10 cellular contexts compared by ENCODE assay signal in the genomic region with DNA sequence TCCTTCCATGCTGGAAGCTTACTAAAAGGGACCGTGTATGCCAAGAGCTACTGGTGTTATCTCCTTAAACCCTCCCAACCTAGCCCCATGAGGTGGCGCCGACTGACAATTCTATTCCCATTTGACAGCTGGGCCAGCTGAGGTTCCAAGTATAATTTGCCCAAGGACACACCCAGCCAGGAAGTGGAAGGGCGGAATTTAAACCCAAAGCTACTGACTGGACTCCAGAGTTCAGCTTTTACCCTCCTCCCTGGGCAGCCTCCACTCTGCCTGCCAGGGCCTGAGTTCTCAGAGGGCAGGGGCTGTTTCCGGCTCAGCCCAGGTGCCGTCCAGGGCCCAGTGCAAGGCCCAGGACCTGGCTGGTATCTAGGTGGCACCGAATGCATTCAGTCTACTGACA.
DNase-seq lines count a peak whose midpoint lies in the region; ATAC-seq, FAIRE-seq and TF ChIP-seq lines count a peak whose summit lies in the region.
"Had no signal": no experiment of that assay in that cellular context is flagged by ENCODE, and none has a peak within 500 bp of the region (broad histone marks: within the 10 kb centered on the region; RNA-seq: fewer than 3 reads in every experiment).

No MANE protein-coding gene starts in this region.

- H3K36me3 ChIP-seq in adrenal gland (replicated peaks in 1 of 2) (no peaks in the 10 kb centered on the region), kidney (ENCODE audit: control insufficient read depth in 1 of 2, insufficient read depth in 2 of 2, low read length in 2 of 2) (no peaks in the 10 kb centered on the region)

- peak overlapping the region in 3 of 5 donors; percentile 33 to 84 (median 84) for H3K27ac ChIP-seq in adrenal gland
- peak overlapping the region; percentile 78 to 87 for H3K27ac ChIP-seq in kidney (ENCODE audit: low read depth in 2 of 2, low read length in 2 of 2)

- TF ChIP-seq CTCF in GM20000 (IDR thresholded peaks at IDR 0.05; ENCODE audit: extremely low read depth, missing control alignments) (no peak), adrenal gland (IDR thresholded peaks at IDR 0.05) (no peak), kidney (IDR thresholded peaks at IDR 0.05; ENCODE audit: borderline replicate concordance, extremely low read depth, insufficient read depth) (no peak)

- H3K9me3 ChIP-seq in adrenal gland (replicated peaks in 1 of 3) = no peaks in the 10 kb centered on the region
- no peaks in the 10 kb centered on the region for H3K9me3 ChIP-seq in kidney (ENCODE audit: control insufficient read depth in 1 of 2, low read length in 2 of 2)

- 49 to 73% (median 66%) methylated on average over 7 of the region's 7 CpGs for WGBS in adrenal gland, 4 donors

- FAIRE-seq in kidney (lab: Jason Lieb, UNC) = no peak
- FAIRE-seq: islet of Langerhans had no signal

- DNase-seq in GM20000 (ENCODE audit: low spot score) (peak; percentile 23), adrenal gland (peak in 1 of 7 donors; percentile 17), kidney (peak; percentile 69), skeletal muscle cell (ENCODE audit: low read depth) (no peak), NCI-H2029 (lab: John Stamatoyannopoulos, UW) (no peak), NCI-H2227 treated with DMSO at 0.1 percent for 48 hours (lab: John Stamatoyannopoulos, UW) (no peak)
- DNase-seq in stimulated activated CD8-positive, alpha-beta memory T cell treated with anti-CD3 and anti-CD28 coated beads, Interleukin-4, amount 100 ng/mL, for 48 hours = no peak
- DNase-seq: NCI-H526 treated with DMSO at 0.1 percent for 48 hours had no signal

- peak overlapping the region; percentile 49 to 81 for H3K9ac ChIP-seq in kidney (ENCODE audit: low read length in 2 of 2)

- no peaks in the 10 kb centered on the region for H3K27me3 ChIP-seq in adrenal gland

- intact Hi-C loops in adrenal gland (cut with DNase I) = loop anchor here in 1 of 2 donors (5.0 kb wide), 1 partner anchor 52 kb away; no protein-coding TSS in a partner anchor
- intact Hi-C loops in kidney (cut with DNase I) = no loop called here

- peak overlapping the region in 1 of 4 donors; percentile 50 for H3K4me3 ChIP-seq in adrenal gland
- H3K4me3 ChIP-seq in kidney (ENCODE audit: low read length in 2 of 2) = peak overlapping the region in 1 of 2 donors; percentile 57
- peak overlapping the region; percentile 47 for H3K4me3 ChIP-seq in skeletal muscle cell (ENCODE audit: low read depth, low read length)

- H3K4me1 ChIP-seq in adrenal gland (replicated peaks in 1 of 2) (peaks cover 20 to 29% of the 10 kb centered on the region in 2 donors), kidney (ENCODE audit: control insufficient read depth in 1 of 2, insufficient read depth in 1 of 2, low read depth in 1 of 2, low read length in 2 of 2) (peaks cover 7 to 13% of the 10 kb centered on the region in 2 donors)

- no peak for ATAC-seq in GM21367 (IDR thresholded peaks at IDR 0.05; ENCODE audit: unreplicated experiment)

- TF ChIP-seq POLR2A in adrenal gland (IDR thresholded peaks at IDR 0.05) = no peak

Comparison
In these comparisons a context has a peak if more than half of its experiments do, and no peak if none do; other contexts are left out.
1. DNase-seq: peak in GM20000 (single experiment) and kidney (single experiment); none in skeletal muscle cell (single experiment), NCI-H2029 (single experiment), NCI-H2227 treated with DMSO at 0.1 percent for 48 hours (single experiment) and stimulated activated CD8-positive, alpha-beta memory T cell treated with anti-CD3 and anti-CD28 coated beads, Interleukin-4, amount 100 ng/mL, for 48 hours (single experiment).